ENCODE assay signal across 1 cellular context in the genomic region with DNA sequence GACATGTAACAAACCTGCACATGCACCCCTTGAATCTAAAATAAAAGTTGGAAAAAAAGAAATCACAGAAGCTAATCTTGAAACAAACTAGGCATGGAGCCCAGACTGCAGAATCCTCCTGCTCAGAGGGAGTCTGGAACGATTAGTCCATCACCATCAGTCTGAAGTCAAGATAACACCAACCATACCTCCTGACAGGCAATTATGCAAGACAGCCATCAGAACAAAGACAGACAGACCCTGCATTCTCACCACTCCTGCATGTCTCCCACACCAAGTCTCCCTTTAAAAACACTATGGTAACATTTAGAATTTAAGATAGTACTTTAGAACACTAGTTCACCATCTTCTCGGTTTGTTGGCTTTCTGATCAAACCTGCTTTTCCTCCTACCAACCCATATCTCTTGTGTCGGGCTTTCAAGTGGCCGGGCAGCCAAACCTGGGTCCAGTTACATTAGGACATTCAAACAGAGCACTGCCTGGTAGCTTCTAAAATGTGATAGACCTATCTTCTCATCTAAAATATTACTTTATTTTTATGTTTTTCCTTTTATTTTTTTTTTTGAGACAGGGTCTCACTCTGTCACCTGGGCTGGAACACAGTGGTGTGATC.
TF ChIP-seq lines count a peak whose summit lies in the region.

No MANE protein-coding gene starts in this region.

TF ChIP-seq in K562, 482 proteins besides CTCF, POLR2A, EP300 and RAD21:
- TF ChIP-seq, protein P1, sequence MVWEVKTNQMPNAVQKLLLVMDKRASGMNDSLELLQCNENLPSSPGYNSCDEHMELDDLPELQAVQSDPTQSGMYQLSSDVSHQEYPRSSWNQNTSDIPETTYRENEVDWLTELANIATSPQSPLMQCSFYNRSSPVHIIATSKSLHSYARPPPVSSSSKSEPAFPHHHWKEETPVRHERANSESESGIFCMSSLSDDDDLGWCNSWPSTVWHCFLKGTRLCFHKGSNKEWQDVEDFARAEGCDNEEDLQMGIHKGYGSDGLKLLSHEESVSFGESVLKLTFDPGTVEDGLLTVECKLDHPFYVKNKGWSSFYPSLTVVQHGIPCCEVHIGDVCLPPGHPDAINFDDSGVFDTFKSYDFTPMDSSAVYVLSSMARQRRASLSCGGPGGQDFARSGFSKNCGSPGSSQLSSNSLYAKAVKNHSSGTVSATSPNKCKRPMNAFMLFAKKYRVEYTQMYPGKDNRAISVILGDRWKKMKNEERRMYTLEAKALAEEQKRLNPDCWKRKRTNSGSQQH (CRISPR knock-in tag; IDR thresholded peaks at IDR 0.05), result no peak
- TF ChIP-seq BRCA1 (IDR thresholded peaks at IDR 0.05), result no peak
- no peak for TF ChIP-seq BRCA1 (CRISPR knock-in tag; IDR thresholded peaks at IDR 0.05)
- TF ChIP-seq RBFOX2 (IDR thresholded peaks at IDR 0.05; ENCODE audit: low read depth, low read length), result peak; percentile 50
- TF ChIP-seq, protein P2, sequence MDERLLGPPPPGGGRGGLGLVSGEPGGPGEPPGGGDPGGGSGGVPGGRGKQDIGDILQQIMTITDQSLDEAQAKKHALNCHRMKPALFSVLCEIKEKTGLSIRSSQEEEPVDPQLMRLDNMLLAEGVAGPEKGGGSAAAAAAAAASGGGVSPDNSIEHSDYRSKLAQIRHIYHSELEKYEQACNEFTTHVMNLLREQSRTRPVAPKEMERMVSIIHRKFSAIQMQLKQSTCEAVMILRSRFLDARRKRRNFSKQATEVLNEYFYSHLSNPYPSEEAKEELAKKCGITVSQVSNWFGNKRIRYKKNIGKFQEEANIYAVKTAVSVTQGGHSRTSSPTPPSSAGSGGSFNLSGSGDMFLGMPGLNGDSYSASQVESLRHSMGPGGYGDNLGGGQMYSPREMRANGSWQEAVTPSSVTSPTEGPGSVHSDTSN (CRISPR knock-in tag; IDR thresholded peaks at IDR 0.05; ENCODE audit: low read depth), result no peak
- TF ChIP-seq, protein P2 (tag; conservative IDR thresholded peaks at IDR 0.05; ENCODE audit: low read depth), result peak; percentile 61; the same call in 1 of the 2 replicates
- no peak for TF ChIP-seq TCF7L2 (IDR thresholded peaks at IDR 0.05; ENCODE audit: low read depth, low read length)
- TF ChIP-seq PTTG1 (tag; IDR thresholded peaks at IDR 0.05; ENCODE audit: low read depth), result no peak
- no peak for TF ChIP-seq TRIM24 (IDR thresholded peaks at IDR 0.05)
- TF ChIP-seq, protein P3, sequence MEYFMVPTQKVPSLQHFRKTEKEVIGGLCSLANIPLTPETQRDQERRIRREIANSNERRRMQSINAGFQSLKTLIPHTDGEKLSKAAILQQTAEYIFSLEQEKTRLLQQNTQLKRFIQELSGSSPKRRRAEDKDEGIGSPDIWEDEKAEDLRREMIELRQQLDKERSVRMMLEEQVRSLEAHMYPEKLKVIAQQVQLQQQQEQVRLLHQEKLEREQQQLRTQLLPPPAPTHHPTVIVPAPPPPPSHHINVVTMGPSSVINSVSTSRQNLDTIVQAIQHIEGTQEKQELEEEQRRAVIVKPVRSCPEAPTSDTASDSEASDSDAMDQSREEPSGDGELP (CRISPR knock-in tag; IDR thresholded peaks at IDR 0.05; ENCODE audit: borderline replicate concordance), result no peak
- no peak for TF ChIP-seq ZNF23 (CRISPR knock-in tag; IDR thresholded peaks at IDR 0.05)
- TF ChIP-seq, protein P4, sequence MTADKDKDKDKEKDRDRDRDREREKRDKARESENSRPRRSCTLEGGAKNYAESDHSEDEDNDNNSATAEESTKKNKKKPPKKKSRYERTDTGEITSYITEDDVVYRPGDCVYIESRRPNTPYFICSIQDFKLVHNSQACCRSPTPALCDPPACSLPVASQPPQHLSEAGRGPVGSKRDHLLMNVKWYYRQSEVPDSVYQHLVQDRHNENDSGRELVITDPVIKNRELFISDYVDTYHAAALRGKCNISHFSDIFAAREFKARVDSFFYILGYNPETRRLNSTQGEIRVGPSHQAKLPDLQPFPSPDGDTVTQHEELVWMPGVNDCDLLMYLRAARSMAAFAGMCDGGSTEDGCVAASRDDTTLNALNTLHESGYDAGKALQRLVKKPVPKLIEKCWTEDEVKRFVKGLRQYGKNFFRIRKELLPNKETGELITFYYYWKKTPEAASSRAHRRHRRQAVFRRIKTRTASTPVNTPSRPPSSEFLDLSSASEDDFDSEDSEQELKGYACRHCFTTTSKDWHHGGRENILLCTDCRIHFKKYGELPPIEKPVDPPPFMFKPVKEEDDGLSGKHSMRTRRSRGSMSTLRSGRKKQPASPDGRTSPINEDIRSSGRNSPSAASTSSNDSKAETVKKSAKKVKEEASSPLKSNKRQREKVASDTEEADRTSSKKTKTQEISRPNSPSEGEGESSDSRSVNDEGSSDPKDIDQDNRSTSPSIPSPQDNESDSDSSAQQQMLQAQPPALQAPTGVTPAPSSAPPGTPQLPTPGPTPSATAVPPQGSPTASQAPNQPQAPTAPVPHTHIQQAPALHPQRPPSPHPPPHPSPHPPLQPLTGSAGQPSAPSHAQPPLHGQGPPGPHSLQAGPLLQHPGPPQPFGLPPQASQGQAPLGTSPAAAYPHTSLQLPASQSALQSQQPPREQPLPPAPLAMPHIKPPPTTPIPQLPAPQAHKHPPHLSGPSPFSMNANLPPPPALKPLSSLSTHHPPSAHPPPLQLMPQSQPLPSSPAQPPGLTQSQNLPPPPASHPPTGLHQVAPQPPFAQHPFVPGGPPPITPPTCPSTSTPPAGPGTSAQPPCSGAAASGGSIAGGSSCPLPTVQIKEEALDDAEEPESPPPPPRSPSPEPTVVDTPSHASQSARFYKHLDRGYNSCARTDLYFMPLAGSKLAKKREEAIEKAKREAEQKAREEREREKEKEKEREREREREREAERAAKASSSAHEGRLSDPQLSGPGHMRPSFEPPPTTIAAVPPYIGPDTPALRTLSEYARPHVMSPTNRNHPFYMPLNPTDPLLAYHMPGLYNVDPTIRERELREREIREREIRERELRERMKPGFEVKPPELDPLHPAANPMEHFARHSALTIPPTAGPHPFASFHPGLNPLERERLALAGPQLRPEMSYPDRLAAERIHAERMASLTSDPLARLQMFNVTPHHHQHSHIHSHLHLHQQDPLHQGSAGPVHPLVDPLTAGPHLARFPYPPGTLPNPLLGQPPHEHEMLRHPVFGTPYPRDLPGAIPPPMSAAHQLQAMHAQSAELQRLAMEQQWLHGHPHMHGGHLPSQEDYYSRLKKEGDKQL (CRISPR knock-in tag; IDR thresholded peaks at IDR 0.05; ENCODE audit: borderline replicate concordance), result no peak
- TF ChIP-seq HNRNPUL1 (IDR thresholded peaks at IDR 0.05; ENCODE audit: low read length), result no peak
- no peak for TF ChIP-seq TBP (optimal IDR thresholded peaks at IDR 0.05; ENCODE audit: low read depth, low read length)
- TF ChIP-seq ILK (tag; IDR thresholded peaks at IDR 0.05; ENCODE audit: borderline replicate concordance, low read depth), result no peak
- no peak for TF ChIP-seq ZNF3 (CRISPR knock-in tag; IDR thresholded peaks at IDR 0.05)
- peak; percentile 38 for TF ChIP-seq SUPT5H (IDR thresholded peaks at IDR 0.05)
- TF ChIP-seq CCAR2 (IDR thresholded peaks at IDR 0.05; ENCODE audit: low read depth, low read length), result no peak
- peak; percentile 28; the same call in 1 of the 2 replicates for TF ChIP-seq POLR2G (IDR thresholded peaks at IDR 0.05; ENCODE audit: low read depth, low read length)
- TF ChIP-seq, protein P5, sequence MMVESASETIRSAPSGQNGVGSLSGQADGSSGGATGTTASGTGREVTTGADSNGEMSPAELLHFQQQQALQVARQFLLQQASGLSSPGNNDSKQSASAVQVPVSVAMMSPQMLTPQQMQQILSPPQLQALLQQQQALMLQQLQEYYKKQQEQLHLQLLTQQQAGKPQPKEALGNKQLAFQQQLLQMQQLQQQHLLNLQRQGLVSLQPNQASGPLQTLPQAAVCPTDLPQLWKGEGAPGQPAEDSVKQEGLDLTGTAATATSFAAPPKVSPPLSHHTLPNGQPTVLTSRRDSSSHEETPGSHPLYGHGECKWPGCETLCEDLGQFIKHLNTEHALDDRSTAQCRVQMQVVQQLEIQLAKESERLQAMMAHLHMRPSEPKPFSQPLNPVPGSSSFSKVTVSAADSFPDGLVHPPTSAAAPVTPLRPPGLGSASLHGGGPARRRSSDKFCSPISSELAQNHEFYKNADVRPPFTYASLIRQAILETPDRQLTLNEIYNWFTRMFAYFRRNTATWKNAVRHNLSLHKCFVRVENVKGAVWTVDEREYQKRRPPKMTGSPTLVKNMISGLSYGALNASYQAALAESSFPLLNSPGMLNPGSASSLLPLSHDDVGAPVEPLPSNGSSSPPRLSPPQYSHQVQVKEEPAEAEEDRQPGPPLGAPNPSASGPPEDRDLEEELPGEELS (CRISPR knock-in tag; IDR thresholded peaks at IDR 0.05; ENCODE audit: borderline replicate concordance), result no peak
- TF ChIP-seq CAMTA2 (CRISPR knock-in tag; conservative IDR thresholded peaks at IDR 0.05), result no peak
- peak; percentile 38 for TF ChIP-seq RBM22 (IDR thresholded peaks at IDR 0.05; ENCODE audit: low read depth, low read length, poor library complexity, severe bottlenecking)
- TF ChIP-seq, protein P6, sequence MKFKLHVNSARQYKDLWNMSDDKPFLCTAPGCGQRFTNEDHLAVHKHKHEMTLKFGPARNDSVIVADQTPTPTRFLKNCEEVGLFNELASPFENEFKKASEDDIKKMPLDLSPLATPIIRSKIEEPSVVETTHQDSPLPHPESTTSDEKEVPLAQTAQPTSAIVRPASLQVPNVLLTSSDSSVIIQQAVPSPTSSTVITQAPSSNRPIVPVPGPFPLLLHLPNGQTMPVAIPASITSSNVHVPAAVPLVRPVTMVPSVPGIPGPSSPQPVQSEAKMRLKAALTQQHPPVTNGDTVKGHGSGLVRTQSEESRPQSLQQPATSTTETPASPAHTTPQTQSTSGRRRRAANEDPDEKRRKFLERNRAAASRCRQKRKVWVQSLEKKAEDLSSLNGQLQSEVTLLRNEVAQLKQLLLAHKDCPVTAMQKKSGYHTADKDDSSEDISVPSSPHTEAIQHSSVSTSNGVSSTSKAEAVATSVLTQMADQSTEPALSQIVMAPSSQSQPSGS (CRISPR knock-in tag; IDR thresholded peaks at IDR 0.05), result no peak
- TF ChIP-seq SPI1 (IDR thresholded peaks at IDR 0.05; ENCODE audit: borderline replicate concordance, low read depth, low read length), result no peak
- TF ChIP-seq, protein P7, sequence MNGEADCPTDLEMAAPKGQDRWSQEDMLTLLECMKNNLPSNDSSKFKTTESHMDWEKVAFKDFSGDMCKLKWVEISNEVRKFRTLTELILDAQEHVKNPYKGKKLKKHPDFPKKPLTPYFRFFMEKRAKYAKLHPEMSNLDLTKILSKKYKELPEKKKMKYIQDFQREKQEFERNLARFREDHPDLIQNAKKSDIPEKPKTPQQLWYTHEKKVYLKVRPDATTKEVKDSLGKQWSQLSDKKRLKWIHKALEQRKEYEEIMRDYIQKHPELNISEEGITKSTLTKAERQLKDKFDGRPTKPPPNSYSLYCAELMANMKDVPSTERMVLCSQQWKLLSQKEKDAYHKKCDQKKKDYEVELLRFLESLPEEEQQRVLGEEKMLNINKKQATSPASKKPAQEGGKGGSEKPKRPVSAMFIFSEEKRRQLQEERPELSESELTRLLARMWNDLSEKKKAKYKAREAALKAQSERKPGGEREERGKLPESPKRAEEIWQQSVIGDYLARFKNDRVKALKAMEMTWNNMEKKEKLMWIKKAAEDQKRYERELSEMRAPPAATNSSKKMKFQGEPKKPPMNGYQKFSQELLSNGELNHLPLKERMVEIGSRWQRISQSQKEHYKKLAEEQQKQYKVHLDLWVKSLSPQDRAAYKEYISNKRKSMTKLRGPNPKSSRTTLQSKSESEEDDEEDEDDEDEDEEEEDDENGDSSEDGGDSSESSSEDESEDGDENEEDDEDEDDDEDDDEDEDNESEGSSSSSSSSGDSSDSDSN (IDR thresholded peaks at IDR 0.05; ENCODE audit: borderline replicate concordance in 1 of 2, low read depth in 2 of 2, low read length in 2 of 2), result no peak
- TF ChIP-seq, protein P8, sequence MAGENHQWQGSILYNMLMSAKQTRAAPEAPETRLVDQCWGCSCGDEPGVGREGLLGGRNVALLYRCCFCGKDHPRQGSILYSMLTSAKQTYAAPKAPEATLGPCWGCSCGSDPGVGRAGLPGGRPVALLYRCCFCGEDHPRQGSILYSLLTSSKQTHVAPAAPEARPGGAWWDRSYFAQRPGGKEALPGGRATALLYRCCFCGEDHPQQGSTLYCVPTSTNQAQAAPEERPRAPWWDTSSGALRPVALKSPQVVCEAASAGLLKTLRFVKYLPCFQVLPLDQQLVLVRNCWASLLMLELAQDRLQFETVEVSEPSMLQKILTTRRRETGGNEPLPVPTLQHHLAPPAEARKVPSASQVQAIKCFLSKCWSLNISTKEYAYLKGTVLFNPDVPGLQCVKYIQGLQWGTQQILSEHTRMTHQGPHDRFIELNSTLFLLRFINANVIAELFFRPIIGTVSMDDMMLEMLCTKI (IDR thresholded peaks at IDR 0.05; ENCODE audit: partially characterized antibody), result no peak
- no peak for TF ChIP-seq ILF3 (IDR thresholded peaks at IDR 0.05; ENCODE audit: borderline replicate concordance)
- TF ChIP-seq CEBPG (CRISPR knock-in tag; IDR thresholded peaks at IDR 0.05), result no peak
- peak in 1 of 2 experiments; percentile 38; a peak in 1 of 4 replicates for TF ChIP-seq CEBPG (tag; conservative IDR thresholded peaks at IDR 0.05 in 1 of 2, IDR thresholded peaks at IDR 0.05 in 1 of 2)
- TF ChIP-seq SRSF7 (optimal IDR thresholded peaks at IDR 0.05; ENCODE audit: low read depth, low read length), result no peak
- TF ChIP-seq ATF7 (IDR thresholded peaks at IDR 0.05), result no peak
TF ChIP-seq in K562: peak in this region for 6.
